In the genomic region with DNA sequence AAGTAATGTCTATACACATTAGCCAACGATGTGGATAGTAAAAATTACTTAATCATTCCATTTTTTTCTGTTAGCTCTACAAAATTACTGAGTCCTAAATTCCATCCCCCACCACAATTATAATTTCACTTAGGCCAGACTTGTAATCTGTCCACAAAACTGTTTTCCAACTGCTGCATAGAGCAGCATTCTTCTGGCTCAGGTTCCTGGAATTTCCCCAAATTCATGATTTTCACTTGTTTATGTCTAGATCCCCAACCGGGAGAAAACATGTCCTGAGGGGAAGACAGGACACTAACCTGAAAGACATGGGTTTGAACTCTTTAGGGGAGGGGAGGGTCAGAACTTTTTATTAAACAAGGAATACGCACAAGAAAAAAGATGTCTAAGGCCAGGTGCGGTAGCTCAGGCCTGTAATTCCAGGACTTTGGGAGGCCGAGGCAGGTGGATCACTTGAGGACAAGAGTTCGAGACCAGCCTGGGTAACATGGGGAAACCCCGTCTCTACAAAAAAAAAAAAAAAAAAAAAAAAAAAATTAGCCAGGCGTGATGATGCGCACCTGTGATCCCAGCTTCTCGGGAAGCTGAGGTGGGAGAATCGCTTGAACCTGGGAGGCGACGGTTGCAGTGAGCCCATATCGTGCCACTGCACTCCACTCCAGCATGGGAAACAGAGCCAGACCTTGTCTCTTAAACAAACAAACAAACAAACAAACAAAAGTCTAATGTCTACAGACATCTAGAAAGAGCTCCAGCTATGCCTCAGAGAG, we compare ENCODE assay signal across 9 cellular contexts. TPM values are rescaled to one million over a fixed set of nuclear protein-coding genes. Genes with fewer than 3 reads are reported as not detected.
A peak's percentile ranks its signal among the peaks of the same experiment; 100 is the strongest.
DNase-seq lines count a peak whose midpoint lies in the region; ATAC-seq and TF ChIP-seq lines count a peak whose summit lies in the region.
"Had no signal": no experiment of that assay in that cellular context is flagged by ENCODE, and none has a peak within 500 bp of the region (broad histone marks: within the 10 kb centered on the region; RNA-seq: fewer than 3 reads in every experiment).

No MANE protein-coding gene starts in this region.

- POLR2A ChIA-PET in activated CD4-positive, alpha-beta memory T cell treated with anti-CD3 and anti-CD28 coated beads, Interleukin-2, amount 10 ng/mL, durations not matched to agents 7 days and 5 days (lab: Charles Lee): interaction anchor here (2.0 to 2.1 kb wide), 3 partner anchors 16 to 26 kb away, joined by 4 to 13 read pairs (median 6); a partner anchor contains a TSS

- H3K36me3 ChIP-seq in heart left ventricle: peaks cover 0 to 5% (median 0%) of the 10 kb centered on the region in 9 donors
- H3K36me3 ChIP-seq in transverse colon: no peaks in the 10 kb centered on the region

- H3K4me1 Mint-ChIP-seq in activated CD4-positive, alpha-beta memory T cell treated with anti-CD3 and anti-CD28 coated beads, Interleukin-2, amount 10 ng/mL, durations not matched to agents 7 days and 5 days: peaks cover 26% of the 10 kb centered on the region
- H3K4me1 Mint-ChIP-seq in immature natural killer cell: peaks cover 46 to 67% of the 10 kb centered on the region in 2 donors

- no peaks in the 10 kb centered on the region for H3K9me3 Mint-ChIP-seq in activated CD4-positive, alpha-beta memory T cell treated with anti-CD3 and anti-CD28 coated beads, Interleukin-2, amount 10 ng/mL, durations not matched to agents 7 days and 5 days
- H3K9me3 Mint-ChIP-seq in immature natural killer cell: no peaks in the 10 kb centered on the region

- H3K36me3 Mint-ChIP-seq in activated CD4-positive, alpha-beta memory T cell treated with anti-CD3 and anti-CD28 coated beads, Interleukin-2, amount 10 ng/mL, durations not matched to agents 7 days and 5 days (ENCODE audit: low read depth): peaks cover 6% of the 10 kb centered on the region
- H3K36me3 Mint-ChIP-seq in immature natural killer cell: peaks cover 0 to 5% (median 3%) of the 10 kb centered on the region in 3 donors

- no peak overlapping the region for H3K27ac Mint-ChIP-seq in activated CD4-positive, alpha-beta memory T cell treated with anti-CD3 and anti-CD28 coated beads, Interleukin-2, amount 10 ng/mL, durations not matched to agents 7 days and 5 days
- peak overlapping the region; percentile 24 to 91 (median 86) for H3K27ac Mint-ChIP-seq in immature natural killer cell

- 76 to 87% (median 83%) methylated on average over 13 to 14 of the region's 14 CpGs for WGBS in heart left ventricle, 4 donors
- 79 to 81% methylated on average over 11 to 14 of the region's 14 CpGs for WGBS in transverse colon (ENCODE audit: low coverage in 1 of 2), 2 donors

- intact Hi-C loops in heart left ventricle (cut with DNase I): loop anchor here in 1 of 10 donors (10.0 kb wide), 1 partner anchor 115 kb away; no protein-coding TSS in a partner anchor
- intact Hi-C loops in left ventricle myocardium superior (cut with micrococcal nuclease): no loop called here
- intact Hi-C loops in transverse colon (cut with DNase I; ENCODE audit: low total_unique reads): loop anchor here (1.0 kb wide), 1 partner anchor 117 kb away; no protein-coding TSS in a partner anchor

- H3K4me3 ChIP-seq in heart left ventricle: peak overlapping the region in 11 of 12 donors; percentile 67 to 97 (median 84)
- peak overlapping the region in 3 of 4 donors; percentile 42 to 85 (median 84) for H3K4me3 ChIP-seq in transverse colon

- H3K27me3 Mint-ChIP-seq in activated CD4-positive, alpha-beta memory T cell treated with anti-CD3 and anti-CD28 coated beads, Interleukin-2, amount 10 ng/mL, durations not matched to agents 7 days and 5 days: no peaks in the 10 kb centered on the region
- H3K27me3 Mint-ChIP-seq in immature natural killer cell (ENCODE audit: low read depth in 3 of 3): peaks cover 1 to 9% (median 4%) of the 10 kb centered on the region in 3 donors

- CTCF ChIA-PET in activated CD4-positive, alpha-beta memory T cell treated with anti-CD3 and anti-CD28 coated beads, Interleukin-2, amount 10 ng/mL, durations not matched to agents 7 days and 5 days (lab: Charles Lee): interaction anchor here (0.5 to 2.4 kb wide), 3 partner anchors 26 to 1203 kb away, joined by 3 to 10 read pairs (median 3); a partner anchor contains a TSS

- in situ Hi-C loops in transverse colon (cut with MboI; ENCODE audit: low pct_ligation_motif_present in 1 of 4, low pct_unique_long_range_greater_than_20kb in 1 of 4, low sequenced_read_pairs in 3 of 4): no loop called here

- ATAC-seq in heart left ventricle (no peak), left ventricle myocardium superior (no peak), HG02571 (IDR thresholded peaks at IDR 0.05; ENCODE audit: unreplicated experiment) (no peak), GM21723 (IDR thresholded peaks at IDR 0.05; ENCODE audit: unreplicated experiment) (no peak)

- DNase-seq in heart left ventricle (peak in 1 of 5 donors; percentile 13), left ventricle myocardium superior (no peak), immature natural killer cell (no peak), transverse colon (no peak), NCI-H2107 treated with DMSO at 0.1 percent for 48 hours (lab: John Stamatoyannopoulos, UW; ENCODE audit: unreplicated experiment) (no peak)
- no peak for DNase-seq in activated CD4-positive, alpha-beta memory T cell treated with anti-CD3 and anti-CD28 coated beads, Interleukin-2, amount 10 ng/mL, durations not matched to agents 7 days and 5 days

- H3K4me3 Mint-ChIP-seq in activated CD4-positive, alpha-beta memory T cell treated with anti-CD3 and anti-CD28 coated beads, Interleukin-2, amount 10 ng/mL, durations not matched to agents 7 days and 5 days: peak overlapping the region; percentile 89
- peak overlapping the region; percentile 88 to 91 (median 89) for H3K4me3 Mint-ChIP-seq in immature natural killer cell

- H3K27me3 ChIP-seq in heart left ventricle (no peaks in the 10 kb centered on the region), transverse colon (no peaks in the 10 kb centered on the region)

- TF ChIP-seq EP300 in transverse colon (IDR thresholded peaks at IDR 0.05; ENCODE audit: low read depth): no peak

- H3K27ac ChIP-seq in heart left ventricle (peak overlapping the region in 1 of 12 donors; percentile 92), transverse colon (peak overlapping the region in 3 of 4 donors; percentile 87 to 93 (median 90))

- TF ChIP-seq POLR2A in heart left ventricle (IDR thresholded peaks at IDR 0.05) (no peak), transverse colon (IDR thresholded peaks at IDR 0.05) (no peak)

- H3K4me1 ChIP-seq in heart left ventricle (peaks cover 0 to 48% (median 29%) of the 10 kb centered on the region in 12 donors), transverse colon (peaks cover 4 to 21% (median 10%) of the 10 kb centered on the region in 4 donors)

- TF ChIP-seq CTCF in heart left ventricle (IDR thresholded peaks at IDR 0.05): no peak
- TF ChIP-seq CTCF in transverse colon (IDR thresholded peaks at IDR 0.05): no peak

- H3K9me3 ChIP-seq in heart left ventricle: no peaks in the 10 kb centered on the region
- no peaks in the 10 kb centered on the region for H3K9me3 ChIP-seq in transverse colon

RNA-seq across cellular contexts. Expression of a gene that starts 1.5 kb away (rescaled TPM):
- total RNA-seq in heart left ventricle (100 to 1,000 TPM; 244 to 536 (median 369) TPM), left ventricle myocardium superior (497 TPM), transverse colon (100 to 1,000 TPM in 3 of 4 donors, 10 to 100 TPM in 1; 65.8 to 195 (median 159) TPM)
- polyA plus RNA-seq in heart left ventricle (100 to 1,000 TPM; 210 to 217 TPM), immature natural killer cell (100 to 1,000 TPM; 146 to 157 (median 157) TPM)
- total RNA-seq in activated CD4-positive, alpha-beta memory T cell treated with anti-CD3 and anti-CD28 coated beads, Interleukin-2, amount 10 ng/mL, durations not matched to agents 7 days and 5 days: 100 to 1,000 TPM; 109 to 112 TPM

RNA-seq across cellular contexts. Expression of a gene that starts 26.8 kb away (rescaled TPM):
- total RNA-seq in heart left ventricle: not detected
- not detected for polyA plus RNA-seq in heart left ventricle
- not detected for total RNA-seq in left ventricle myocardium superior
- total RNA-seq in activated CD4-positive, alpha-beta memory T cell treated with anti-CD3 and anti-CD28 coated beads, Interleukin-2, amount 10 ng/mL, durations not matched to agents 7 days and 5 days: 1 to 10 TPM; 3.7 TPM
- polyA plus RNA-seq in immature natural killer cell: not detected
- 1 to 10 TPM in 2 of 4 donors, not detected in 2; 1.3 to 1.4 TPM for total RNA-seq in transverse colon
- total RNA-seq: SK-MEL-5 had no signal
